Comparison of ENCODE assay signal across 8 cellular contexts in the genomic region with DNA sequence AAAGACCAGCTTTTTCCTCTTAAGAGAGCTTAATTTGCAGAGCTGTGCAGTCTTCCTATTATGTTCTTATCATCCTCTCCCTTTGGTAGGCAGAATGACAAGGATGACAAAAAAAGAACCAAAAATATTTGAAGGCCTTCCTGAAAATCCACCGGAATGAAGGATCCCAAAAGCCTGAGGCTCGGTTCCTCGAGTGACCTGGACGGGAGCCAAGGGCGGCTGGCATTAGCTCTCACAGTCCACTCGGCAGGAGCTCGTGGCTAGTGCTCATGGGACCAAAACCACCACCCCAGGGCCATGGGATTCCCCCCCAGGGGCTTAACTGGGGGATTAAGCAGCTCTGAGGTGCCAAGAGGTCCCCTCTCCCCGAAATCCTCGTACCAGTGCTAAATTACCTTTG. TPM values are rescaled to one million over a fixed set of nuclear protein-coding genes. Genes with fewer than 3 reads are reported as not detected.
DNase-seq lines count a peak whose midpoint lies in the region; ATAC-seq and TF ChIP-seq lines count a peak whose summit lies in the region.

No MANE protein-coding gene starts in this region.

- no peaks in the 10 kb centered on the region for H3K36me3 ChIP-seq in PC-3 (ENCODE audit: low read depth, low read length)
- H3K36me3 ChIP-seq in esophagus (ENCODE audit: control insufficient read depth in 2 of 2, insufficient read depth in 2 of 2, low read length in 1 of 2) = no peaks in the 10 kb centered on the region
- H3K36me3 ChIP-seq in parathyroid adenoma (ENCODE audit: control insufficient read depth, insufficient read depth, low read length) = no peaks in the 10 kb centered on the region

- TF ChIP-seq CTCF in AG04450 (IDR thresholded peaks at IDR 0.05; ENCODE audit: low read depth, low read length) = no peak
- no peak for TF ChIP-seq CTCF in PC-3 (conservative IDR thresholded peaks at IDR 0.05; ENCODE audit: low read depth, low read length)
- no peak for TF ChIP-seq CTCF in parathyroid adenoma (IDR thresholded peaks at IDR 0.05)

- POLR2A ChIA-PET in AG04450 (lab: Yijun Ruan, JAX) = no interaction called here
- POLR2A ChIA-PET in PC-3 (lab: Charles Lee; ENCODE audit: unreplicated experiment) = no interaction called here

- no peaks in the 10 kb centered on the region for H3K9me2 ChIP-seq in PC-3 (replicated peaks; ENCODE audit: low read length)

- H4K20me1 ChIP-seq in PC-3 (ENCODE audit: low read length) = no peaks in the 10 kb centered on the region

- H3K79me2 ChIP-seq in PC-3 (ENCODE audit: low read length) = no peaks in the 10 kb centered on the region
- no peaks in the 10 kb centered on the region for H3K79me2 ChIP-seq in parathyroid adenoma

- no TSS peak for BruUV-seq in PC-3 (replicated peaks; lab: Mats Ljungman, UMichigan)

- peak overlapping the region; percentile 60 for H3K4me3 ChIP-seq in AG04450 (ENCODE audit: low read depth, low read length)
- peak overlapping the region; percentile 72 for H3K4me3 ChIP-seq in PC-3 (ENCODE audit: low read length)
- H3K4me3 ChIP-seq in esophagus (ENCODE audit: low read depth in 1 of 2, low read length in 2 of 2) = peak overlapping the region; percentile 54 to 59
- peak overlapping the region; percentile 64 for H3K4me3 ChIP-seq in parathyroid adenoma (ENCODE audit: low read depth, low read length)

- peak overlapping the region; percentile 88 for H2AFZ ChIP-seq in PC-3 (ENCODE audit: low read length)
- H2AFZ ChIP-seq in parathyroid adenoma = peak overlapping the region; percentile 81

- H3K27ac ChIP-seq in AG04450 (ENCODE audit: low read depth, low read length) = no peak overlapping the region
- H3K27ac ChIP-seq in PC-3 (ENCODE audit: low read length) = no peak overlapping the region
- H3K27ac ChIP-seq in esophagus (ENCODE audit: low read depth in 2 of 2, low read length in 1 of 2) = no peak overlapping the region
- H3K27ac ChIP-seq in parathyroid adenoma = peak overlapping the region; percentile 7

- DNase-seq in AG04450 (ENCODE audit: low read depth, low spot score) (no peak), PC-3 (no peak), kidney tubule cell (ENCODE audit: low spot score) (no peak), cerebellar nuclear complex (lab: John Stamatoyannopoulos, UW) (no peak)
- no peak for DNase-seq in activated CD8-positive, alpha-beta memory T cell treated with anti-CD3 and anti-CD28 coated beads for 24 hours

- no peaks in the 10 kb centered on the region for H3F3A ChIP-seq in PC-3 (ENCODE audit: low read length, unreplicated experiment)

- H3K9ac ChIP-seq in PC-3 (ENCODE audit: low read length) (no peak overlapping the region), parathyroid adenoma (no peak overlapping the region)

- CTCF ChIA-PET in AG04450 (lab: Charles Lee) (interaction anchor here (0.5 to 1.9 kb wide), 4 partner anchors 14 to 439 kb away, joined by 5 to 10 read pairs (median 6); no protein-coding TSS in a partner anchor), PC-3 (lab: Charles Lee) (interaction anchor here (1.3 kb wide), 1 partner anchor 171 kb away, joined by 3 read pairs; no protein-coding TSS in a partner anchor)

- intact Hi-C loops in PC-3 (cut with micrococcal nuclease) = no loop called here

- H3K4me2 ChIP-seq in PC-3 (ENCODE audit: low read length) (peak overlapping the region; percentile 87), parathyroid adenoma (ENCODE audit: low read length) (peak overlapping the region; percentile 93)

- peaks cover 34% of the 10 kb centered on the region for H3K27me3 ChIP-seq in AG04450 (ENCODE audit: control insufficient read depth, insufficient read depth, low read length)
- peaks cover 31% of the 10 kb centered on the region for H3K27me3 ChIP-seq in PC-3 (ENCODE audit: low read length)
- no peaks in the 10 kb centered on the region for H3K27me3 ChIP-seq in esophagus (ENCODE audit: control insufficient read depth in 1 of 2, insufficient read depth in 2 of 2, low read length in 2 of 2)
- H3K27me3 ChIP-seq in parathyroid adenoma (ENCODE audit: control insufficient read depth, insufficient read depth, low read length) = no peaks in the 10 kb centered on the region

- 12 to 27% methylated on average over 9 of the region's 9 CpGs for WGBS in esophagus, 2 donors

- H3K9me3 ChIP-seq in AG04450 (ENCODE audit: control insufficient read depth, insufficient read depth, low read length) (no peaks in the 10 kb centered on the region), PC-3 (ENCODE audit: low read length) (no peaks in the 10 kb centered on the region), esophagus (ENCODE audit: control insufficient read depth in 2 of 2, insufficient read depth in 1 of 2, low read depth in 1 of 2, low read length in 1 of 2) (no peaks in the 10 kb centered on the region), parathyroid adenoma (ENCODE audit: control insufficient read depth, low read length) (no peaks in the 10 kb centered on the region)

- H3K4me1 ChIP-seq in PC-3 (ENCODE audit: insufficient read depth, low read length) (peaks cover 5% of the 10 kb centered on the region; the same call in 1 of the 2 replicates), esophagus (ENCODE audit: control insufficient read depth in 2 of 2, insufficient read depth in 2 of 2, low read length in 1 of 2) (peaks cover 2 to 3% of the 10 kb centered on the region in 2 donors), parathyroid adenoma (peaks cover 4% of the 10 kb centered on the region)

- peak; percentile 17 for ATAC-seq in GM21528 (IDR thresholded peaks at IDR 0.05; ENCODE audit: low FRiP score, unreplicated experiment)
- no peak for ATAC-seq in PC-3

RNA-seq across cellular contexts. Expression of a gene that starts 0.6 kb away (rescaled TPM):
- polyA plus RNA-seq in AG04450 (2011; rRNA removed) (0.26 and 0.40 TPM in 2 replicates), esophagus (10 to 100 TPM in 1 of 2 donors, 1 to 10 TPM in 1; 6.6 to 15.3 TPM)
- 0.35 and 0.41 TPM in 2 replicates for polyA minus RNA-seq in AG04450 (2011; rRNA and poly(A)+ RNA removed)
- 2.0 and 2.9 TPM in 2 replicates for total RNA-seq in PC-3 (2014; rRNA removed)
